Comparison of ENCODE assay signal across 1 cellular context in the genomic region with DNA sequence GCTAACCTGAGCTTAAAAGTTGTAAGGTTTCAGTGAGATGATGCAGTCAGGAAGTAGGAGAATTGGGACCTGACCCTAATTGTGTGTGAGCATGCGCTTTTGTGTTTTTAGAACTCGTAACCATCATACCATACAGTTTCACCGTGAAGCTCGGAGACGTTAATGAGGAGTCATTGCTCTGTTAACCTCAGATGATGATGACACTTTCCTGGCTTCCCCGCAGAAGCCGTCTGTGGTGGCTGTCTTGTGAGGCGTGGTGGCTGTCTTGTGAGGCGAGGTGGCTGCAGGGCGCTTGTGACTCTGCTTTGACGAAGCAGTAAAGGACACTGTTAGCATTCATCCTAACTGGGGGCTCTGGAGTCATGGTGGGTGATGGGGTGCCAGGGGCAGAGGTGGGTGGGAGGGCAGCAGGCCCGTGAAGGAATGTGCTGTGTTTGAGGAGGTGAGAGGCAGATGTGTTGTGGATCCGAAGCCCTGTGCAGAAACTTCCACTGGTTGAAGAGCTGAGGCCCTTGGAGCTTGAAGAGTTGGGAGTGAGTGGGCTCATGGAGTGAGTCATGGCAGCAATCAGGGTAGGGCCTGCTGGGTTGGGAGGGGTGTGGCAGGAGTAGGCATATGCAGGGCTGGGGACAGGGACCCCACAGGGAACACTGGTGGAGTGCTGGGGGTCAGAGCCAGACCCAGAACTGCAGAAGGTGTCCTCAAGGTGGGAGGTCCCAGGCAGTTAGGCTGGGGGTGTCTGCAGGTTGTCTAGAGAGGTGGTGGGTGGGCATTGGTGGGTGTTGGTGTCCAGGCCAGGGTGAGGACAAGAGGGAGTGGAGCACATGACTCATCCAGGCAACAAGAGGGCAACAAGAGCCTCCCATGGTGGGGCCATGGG.
TF ChIP-seq lines count a peak whose summit lies in the region.

No MANE protein-coding gene starts in this region.

TF ChIP-seq in A549, 52 proteins besides CTCF, POLR2A, EP300 and RAD21:
- TF ChIP-seq ZC3H11A (IDR thresholded peaks at IDR 0.05): no peak
- TF ChIP-seq KDM1A (IDR thresholded peaks at IDR 0.05; ENCODE audit: low read depth): no peak
- no peak for TF ChIP-seq CHD4 (IDR thresholded peaks at IDR 0.05; ENCODE audit: borderline replicate concordance)
- no peak for TF ChIP-seq HDAC2 (IDR thresholded peaks at IDR 0.05)
- TF ChIP-seq, protein P1, sequence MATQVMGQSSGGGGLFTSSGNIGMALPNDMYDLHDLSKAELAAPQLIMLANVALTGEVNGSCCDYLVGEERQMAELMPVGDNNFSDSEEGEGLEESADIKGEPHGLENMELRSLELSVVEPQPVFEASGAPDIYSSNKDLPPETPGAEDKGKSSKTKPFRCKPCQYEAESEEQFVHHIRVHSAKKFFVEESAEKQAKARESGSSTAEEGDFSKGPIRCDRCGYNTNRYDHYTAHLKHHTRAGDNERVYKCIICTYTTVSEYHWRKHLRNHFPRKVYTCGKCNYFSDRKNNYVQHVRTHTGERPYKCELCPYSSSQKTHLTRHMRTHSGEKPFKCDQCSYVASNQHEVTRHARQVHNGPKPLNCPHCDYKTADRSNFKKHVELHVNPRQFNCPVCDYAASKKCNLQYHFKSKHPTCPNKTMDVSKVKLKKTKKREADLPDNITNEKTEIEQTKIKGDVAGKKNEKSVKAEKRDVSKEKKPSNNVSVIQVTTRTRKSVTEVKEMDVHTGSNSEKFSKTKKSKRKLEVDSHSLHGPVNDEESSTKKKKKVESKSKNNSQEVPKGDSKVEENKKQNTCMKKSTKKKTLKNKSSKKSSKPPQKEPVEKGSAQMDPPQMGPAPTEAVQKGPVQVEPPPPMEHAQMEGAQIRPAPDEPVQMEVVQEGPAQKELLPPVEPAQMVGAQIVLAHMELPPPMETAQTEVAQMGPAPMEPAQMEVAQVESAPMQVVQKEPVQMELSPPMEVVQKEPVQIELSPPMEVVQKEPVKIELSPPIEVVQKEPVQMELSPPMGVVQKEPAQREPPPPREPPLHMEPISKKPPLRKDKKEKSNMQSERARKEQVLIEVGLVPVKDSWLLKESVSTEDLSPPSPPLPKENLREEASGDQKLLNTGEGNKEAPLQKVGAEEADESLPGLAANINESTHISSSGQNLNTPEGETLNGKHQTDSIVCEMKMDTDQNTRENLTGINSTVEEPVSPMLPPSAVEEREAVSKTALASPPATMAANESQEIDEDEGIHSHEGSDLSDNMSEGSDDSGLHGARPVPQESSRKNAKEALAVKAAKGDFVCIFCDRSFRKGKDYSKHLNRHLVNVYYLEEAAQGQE (IDR thresholded peaks at IDR 0.05): no peak
- no peak for TF ChIP-seq RFX5 (IDR thresholded peaks at IDR 0.05)
- TF ChIP-seq ATOH8 (CRISPR knock-in tag; IDR thresholded peaks at IDR 0.05; ENCODE audit: low read depth): no peak
- TF ChIP-seq KDM5A (IDR thresholded peaks at IDR 0.05): no peak
- TF ChIP-seq FOSB (CRISPR knock-in tag; IDR thresholded peaks at IDR 0.05): no peak
- no peak for TF ChIP-seq HMGXB4 (CRISPR knock-in tag; IDR thresholded peaks at IDR 0.05; ENCODE audit: borderline replicate concordance)
- no peak for TF ChIP-seq FOXS1 (CRISPR knock-in tag; IDR thresholded peaks at IDR 0.05)
- no peak for TF ChIP-seq HOXB13 (CRISPR knock-in tag; IDR thresholded peaks at IDR 0.05; ENCODE audit: low read depth)
- TF ChIP-seq NFE2L2 (conservative IDR thresholded peaks at IDR 0.05; ENCODE audit: low read length): no peak
